In the genomic region with DNA sequence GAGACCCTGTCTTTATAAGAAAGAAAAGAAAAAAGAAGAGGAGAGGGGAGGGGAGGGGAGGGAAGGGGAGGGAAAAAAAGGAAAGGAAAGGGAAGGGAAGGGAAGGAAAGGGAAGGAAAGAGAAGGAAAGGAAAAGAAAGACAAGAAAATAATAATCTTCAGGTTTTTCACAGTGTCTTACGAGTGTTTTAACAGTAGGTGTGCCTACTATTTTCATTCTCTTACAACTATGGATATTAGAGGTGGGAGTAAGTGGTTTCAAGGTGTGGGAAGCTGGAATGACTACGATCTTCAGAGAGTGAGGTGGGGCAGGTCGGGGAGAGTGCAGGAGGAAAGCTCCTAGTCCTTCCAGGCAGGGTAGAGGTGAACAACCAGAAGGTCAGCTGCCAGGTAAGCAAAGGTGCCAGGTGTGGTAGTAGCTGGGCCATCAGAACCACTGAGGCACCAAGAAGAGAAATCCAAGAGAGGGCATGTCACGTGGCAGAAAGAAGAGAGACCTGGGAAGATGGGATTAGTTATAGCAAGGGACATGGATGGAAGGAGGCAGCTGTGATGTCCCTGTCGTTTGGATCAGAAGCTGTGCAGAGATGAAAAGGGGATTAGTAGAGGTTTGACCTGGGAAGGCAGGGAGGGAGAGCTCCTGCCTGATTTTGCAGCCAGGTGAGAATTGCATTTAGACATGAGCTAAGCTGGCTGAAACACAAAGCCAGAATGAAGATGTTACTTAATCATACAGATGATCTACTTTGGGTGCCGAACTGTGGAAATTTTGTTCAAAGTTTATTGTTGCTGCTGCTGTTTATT, we compare ENCODE assay signal across 1 cellular context.
TF ChIP-seq lines count a peak whose summit lies in the region.

No MANE protein-coding gene starts in this region.

TF ChIP-seq in GM23338, 12 proteins besides CTCF, POLR2A, EP300 and RAD21 (continued from another document):
- TF ChIP-seq, protein P1, sequence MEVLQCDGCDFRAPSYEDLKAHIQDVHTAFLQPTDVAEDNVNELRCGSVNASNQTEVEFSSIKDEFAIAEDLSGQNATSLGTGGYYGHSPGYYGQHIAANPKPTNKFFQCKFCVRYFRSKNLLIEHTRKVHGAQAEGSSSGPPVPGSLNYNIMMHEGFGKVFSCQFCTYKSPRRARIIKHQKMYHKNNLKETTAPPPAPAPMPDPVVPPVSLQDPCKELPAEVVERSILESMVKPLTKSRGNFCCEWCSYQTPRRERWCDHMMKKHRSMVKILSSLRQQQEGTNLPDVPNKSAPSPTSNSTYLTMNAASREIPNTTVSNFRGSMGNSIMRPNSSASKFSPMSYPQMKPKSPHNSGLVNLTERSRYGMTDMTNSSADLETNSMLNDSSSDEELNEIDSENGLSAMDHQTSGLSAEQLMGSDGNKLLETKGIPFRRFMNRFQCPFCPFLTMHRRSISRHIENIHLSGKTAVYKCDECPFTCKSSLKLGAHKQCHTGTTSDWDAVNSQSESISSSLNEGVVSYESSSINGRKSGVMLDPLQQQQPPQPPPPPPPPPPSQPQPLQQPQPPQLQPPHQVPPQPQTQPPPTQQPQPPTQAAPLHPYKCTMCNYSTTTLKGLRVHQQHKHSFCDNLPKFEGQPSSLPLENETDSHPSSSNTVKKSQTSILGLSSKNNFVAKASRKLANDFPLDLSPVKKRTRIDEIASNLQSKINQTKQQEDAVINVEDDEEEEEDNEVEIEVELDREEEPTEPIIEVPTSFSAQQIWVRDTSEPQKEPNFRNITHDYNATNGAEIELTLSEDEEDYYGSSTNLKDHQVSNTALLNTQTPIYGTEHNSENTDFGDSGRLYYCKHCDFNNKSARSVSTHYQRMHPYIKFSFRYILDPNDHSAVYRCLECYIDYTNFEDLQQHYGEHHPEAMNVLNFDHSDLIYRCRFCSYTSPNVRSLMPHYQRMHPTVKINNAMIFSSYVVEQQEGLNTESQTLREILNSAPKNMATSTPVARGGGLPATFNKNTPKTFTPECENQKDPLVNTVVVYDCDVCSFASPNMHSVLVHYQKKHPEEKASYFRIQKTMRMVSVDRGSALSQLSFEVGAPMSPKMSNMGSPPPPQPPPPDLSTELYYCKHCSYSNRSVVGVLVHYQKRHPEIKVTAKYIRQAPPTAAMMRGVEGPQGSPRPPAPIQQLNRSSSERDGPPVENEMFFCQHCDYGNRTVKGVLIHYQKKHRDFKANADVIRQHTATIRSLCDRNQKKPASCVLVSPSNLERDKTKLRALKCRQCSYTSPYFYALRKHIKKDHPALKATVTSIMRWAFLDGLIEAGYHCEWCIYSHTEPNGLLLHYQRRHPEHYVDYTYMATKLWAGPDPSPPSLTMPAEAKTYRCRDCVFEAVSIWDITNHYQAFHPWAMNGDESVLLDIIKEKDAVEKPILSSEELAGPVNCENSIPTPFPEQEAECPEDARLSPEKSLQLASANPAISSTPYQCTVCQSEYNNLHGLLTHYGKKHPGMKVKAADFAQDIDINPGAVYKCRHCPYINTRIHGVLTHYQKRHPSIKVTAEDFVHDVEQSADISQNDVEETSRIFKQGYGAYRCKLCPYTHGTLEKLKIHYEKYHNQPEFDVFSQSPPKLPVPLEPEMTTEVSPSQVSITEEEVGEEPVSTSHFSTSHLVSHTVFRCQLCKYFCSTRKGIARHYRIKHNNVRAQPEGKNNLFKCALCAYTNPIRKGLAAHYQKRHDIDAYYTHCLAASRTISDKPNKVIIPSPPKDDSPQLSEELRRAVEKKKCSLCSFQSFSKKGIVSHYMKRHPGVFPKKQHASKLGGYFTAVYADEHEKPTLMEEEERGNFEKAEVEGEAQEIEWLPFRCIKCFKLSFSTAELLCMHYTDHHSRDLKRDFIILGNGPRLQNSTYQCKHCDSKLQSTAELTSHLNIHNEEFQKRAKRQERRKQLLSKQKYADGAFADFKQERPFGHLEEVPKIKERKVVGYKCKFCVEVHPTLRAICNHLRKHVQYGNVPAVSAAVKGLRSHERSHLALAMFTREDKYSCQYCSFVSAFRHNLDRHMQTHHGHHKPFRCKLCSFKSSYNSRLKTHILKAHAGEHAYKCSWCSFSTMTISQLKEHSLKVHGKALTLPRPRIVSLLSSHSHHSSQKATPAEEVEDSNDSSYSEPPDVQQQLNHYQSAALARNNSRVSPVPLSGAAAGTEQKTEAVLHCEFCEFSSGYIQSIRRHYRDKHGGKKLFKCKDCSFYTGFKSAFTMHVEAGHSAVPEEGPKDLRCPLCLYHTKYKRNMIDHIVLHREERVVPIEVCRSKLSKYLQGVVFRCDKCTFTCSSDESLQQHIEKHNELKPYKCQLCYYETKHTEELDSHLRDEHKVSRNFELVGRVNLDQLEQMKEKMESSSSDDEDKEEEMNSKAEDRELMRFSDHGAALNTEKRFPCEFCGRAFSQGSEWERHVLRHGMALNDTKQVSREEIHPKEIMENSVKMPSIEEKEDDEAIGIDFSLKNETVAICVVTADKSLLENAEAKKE (CRISPR knock-in tag; IDR thresholded peaks at IDR 0.05) = no peak
- TF ChIP-seq POLR2AphosphoS5 (IDR thresholded peaks at IDR 0.05; ENCODE audit: low read depth) (no peak), EZH2 (IDR thresholded peaks at IDR 0.05; ENCODE audit: low read depth, unreplicated experiment) (no peak), EZH2phosphoT487 (IDR thresholded peaks at IDR 0.05; ENCODE audit: unreplicated experiment) (no peak), STAT1 (IDR thresholded peaks at IDR 0.05; ENCODE audit: unreplicated experiment) (no peak), CREB1 (CRISPR knock-in tag; IDR thresholded peaks at IDR 0.05; ENCODE audit: low read depth) (no peak), ZNF331 (CRISPR knock-in tag; IDR thresholded peaks at IDR 0.05; ENCODE audit: low read depth) (no peak), NANOG (IDR thresholded peaks at IDR 0.05; ENCODE audit: borderline replicate concordance) (no peak)
- TF ChIP-seq, protein P2, sequence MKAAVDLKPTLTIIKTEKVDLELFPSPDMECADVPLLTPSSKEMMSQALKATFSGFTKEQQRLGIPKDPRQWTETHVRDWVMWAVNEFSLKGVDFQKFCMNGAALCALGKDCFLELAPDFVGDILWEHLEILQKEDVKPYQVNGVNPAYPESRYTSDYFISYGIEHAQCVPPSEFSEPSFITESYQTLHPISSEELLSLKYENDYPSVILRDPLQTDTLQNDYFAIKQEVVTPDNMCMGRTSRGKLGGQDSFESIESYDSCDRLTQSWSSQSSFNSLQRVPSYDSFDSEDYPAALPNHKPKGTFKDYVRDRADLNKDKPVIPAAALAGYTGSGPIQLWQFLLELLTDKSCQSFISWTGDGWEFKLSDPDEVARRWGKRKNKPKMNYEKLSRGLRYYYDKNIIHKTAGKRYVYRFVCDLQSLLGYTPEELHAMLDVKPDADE (IDR thresholded peaks at IDR 0.05) = no peak
